8 cellular contexts compared by ENCODE assay signal in the genomic region with DNA sequence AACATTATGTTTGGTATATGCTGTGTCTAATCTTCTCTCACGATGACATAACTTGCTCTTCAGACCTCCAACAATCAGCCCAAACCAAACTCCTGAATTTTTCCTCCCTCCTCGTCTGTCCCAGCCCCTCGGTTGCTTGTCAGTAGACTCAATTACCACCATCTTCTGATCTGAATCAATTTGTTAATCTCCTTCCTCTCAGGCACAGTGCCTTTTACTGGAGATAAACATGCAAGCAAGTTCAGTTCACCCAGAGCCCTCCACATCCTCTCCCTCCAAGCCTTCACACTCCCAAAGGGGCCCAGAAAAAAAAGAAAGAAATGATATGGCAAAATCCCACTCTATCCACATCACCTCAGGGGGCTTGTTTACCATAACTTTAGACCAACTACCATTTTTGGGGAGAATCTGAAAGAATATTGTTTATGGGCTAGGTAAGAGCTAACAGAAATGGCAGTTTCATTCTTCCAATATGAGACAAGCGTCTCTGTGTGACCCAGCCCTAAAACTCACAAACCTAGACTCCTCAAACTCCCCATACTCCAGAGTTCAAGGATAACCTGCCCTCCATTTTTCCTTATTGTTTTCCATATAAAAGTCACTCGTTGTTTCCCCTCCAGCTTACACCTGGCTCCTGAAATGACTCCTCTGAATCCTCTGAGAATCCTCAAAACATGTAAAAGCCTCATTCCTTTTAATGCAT. TPM values are rescaled to one million over a fixed set of nuclear protein-coding genes. Genes with fewer than 3 reads are reported as not detected.
DNase-seq lines count a peak whose midpoint lies in the region; ATAC-seq and TF ChIP-seq lines count a peak whose summit lies in the region.

No MANE protein-coding gene starts in this region.

- no peak for DNase-seq in activated T-cell treated with anti-CD3 and anti-CD28 coated beads, Interleukin-2, amount 50 U/mL, for 72 hours
- DNase-seq in activated T-cell treated with anti-CD3 and anti-CD28 coated beads for 4 hours: no peak
- peak; percentile 7 for DNase-seq in adipocyte (ENCODE audit: low read depth)
- no peak for DNase-seq in tibial nerve (ENCODE audit: low spot score in 2 of 2)
- no peak for DNase-seq in NCI-H1105 treated with DMSO at 0.1 percent for 48 hours (lab: John Stamatoyannopoulos, UW)
- DNase-seq in GM13977 (ENCODE audit: low spot score): no peak

- TF ChIP-seq RAD21 in liver (IDR thresholded peaks at IDR 0.05): no peak

- H3K27me3 ChIP-seq in adipocyte (replicated peaks; ENCODE audit: control insufficient read depth, insufficient read depth, low read length) (no peaks in the 10 kb centered on the region), liver (ENCODE audit: control insufficient read depth in 4 of 4, insufficient read depth in 4 of 4, low read length in 3 of 4) (no peaks in the 10 kb centered on the region), tibial nerve (no peaks in the 10 kb centered on the region)

- no peak for ATAC-seq in activated T-cell treated with anti-CD3 and anti-CD28 coated beads, Interleukin-2, amount 50 U/mL, for 72 hours (replicated peaks in 1 of 2)
- no peak for ATAC-seq in GM19467 (IDR thresholded peaks at IDR 0.05; ENCODE audit: unreplicated experiment)

- no peak for TF ChIP-seq EP300 in tibial nerve (IDR thresholded peaks at IDR 0.05)

- H3K9me3 ChIP-seq in adipocyte (ENCODE audit: control insufficient read depth, low read length) (no peaks in the 10 kb centered on the region), liver (ENCODE audit: control insufficient read depth in 4 of 4, low read length in 3 of 4) (no peaks in the 10 kb centered on the region), tibial nerve (no peaks in the 10 kb centered on the region)

- peak overlapping the region; percentile 88 to 93 for H3K4me3 Mint-ChIP-seq in activated T-cell treated with anti-CD3 and anti-CD28 coated beads, Interleukin-2, amount 50 U/mL, for 72 hours

- TF ChIP-seq POLR2A in tibial nerve (IDR thresholded peaks at IDR 0.05): no peak

- TF ChIP-seq CTCF in liver (IDR thresholded peaks at IDR 0.05; ENCODE audit: low read depth, low read length, missing input control) (no peak), tibial nerve (IDR thresholded peaks at IDR 0.05) (no peak), GM13977 (IDR thresholded peaks at IDR 0.05; ENCODE audit: extremely low read depth, insufficient read depth, missing control alignments) (no peak)

- peaks cover 32% of the 10 kb centered on the region for H3K4me1 ChIP-seq in adipocyte (ENCODE audit: control insufficient read depth, insufficient read depth, low read length)
- H3K4me1 ChIP-seq in liver (ENCODE audit: control insufficient read depth in 4 of 4, insufficient read depth in 4 of 4, low read length in 3 of 4): peaks cover 4 to 48% (median 36%) of the 10 kb centered on the region in 4 donors
- peaks cover 0 to 45% (median 12%) of the 10 kb centered on the region in 4 donors for H3K4me1 ChIP-seq in tibial nerve

- H3K27ac ChIP-seq in liver (ENCODE audit: low read depth in 1 of 2, low read length in 2 of 2) (peak overlapping the region; percentile 84 to 91), tibial nerve (peak overlapping the region in 2 of 4 donors; percentile 91 to 94)

- H3K36me3 ChIP-seq in adipocyte (ENCODE audit: control insufficient read depth, insufficient read depth, low read length, severe bottlenecking): no peaks in the 10 kb centered on the region
- no peaks in the 10 kb centered on the region for H3K36me3 ChIP-seq in liver (ENCODE audit: control insufficient read depth in 4 of 4, insufficient read depth in 3 of 4, low read depth in 1 of 4, low read length in 3 of 4)
- no peaks in the 10 kb centered on the region for H3K36me3 ChIP-seq in tibial nerve

- H3K4me1 Mint-ChIP-seq in activated T-cell treated with anti-CD3 and anti-CD28 coated beads, Interleukin-2, amount 50 U/mL, for 72 hours (ENCODE audit: low read depth): peaks cover 52% of the 10 kb centered on the region

- peak overlapping the region; percentile 84 for H3K4me3 ChIP-seq in adipocyte (ENCODE audit: low read length)
- H3K4me3 ChIP-seq in liver (ENCODE audit: low read depth in 1 of 3, low read length in 3 of 3): peak overlapping the region; percentile 79 to 95 (median 83)
- H3K4me3 ChIP-seq in tibial nerve: peak overlapping the region in 3 of 4 donors; percentile 94 to 99 (median 98)

- peak overlapping the region; percentile 88 for H3K9ac ChIP-seq in adipocyte (ENCODE audit: low read length)
- peak overlapping the region; percentile 35 to 80 for H3K9ac ChIP-seq in liver (ENCODE audit: low read depth in 1 of 2, low read length in 2 of 2)

- in situ Hi-C loops in GM13977 (cut with MboI; ENCODE audit: low pct_unique_long_range_greater_than_20kb, low sequenced_read_pairs, unreplicated experiment): no loop called here

- H3K27ac Mint-ChIP-seq in activated T-cell treated with anti-CD3 and anti-CD28 coated beads, Interleukin-2, amount 50 U/mL, for 72 hours: peak overlapping the region; percentile 7

- H3K36me3 Mint-ChIP-seq in activated T-cell treated with anti-CD3 and anti-CD28 coated beads, Interleukin-2, amount 50 U/mL, for 72 hours (ENCODE audit: insufficient read depth in 2 of 2): no peaks in the 10 kb centered on the region

- no peaks in the 10 kb centered on the region for H3K27me3 Mint-ChIP-seq in activated T-cell treated with anti-CD3 and anti-CD28 coated beads, Interleukin-2, amount 50 U/mL, for 72 hours (ENCODE audit: low read depth)

- H3K9me3 Mint-ChIP-seq in activated T-cell treated with anti-CD3 and anti-CD28 coated beads, Interleukin-2, amount 50 U/mL, for 72 hours: no peaks in the 10 kb centered on the region

- WGBS in liver: 27% methylated on average over 5 of the region's 5 CpGs
- WGBS in tibial nerve, 2 donors: 66 to 67% methylated on average over 5 of the region's 5 CpGs

TF ChIP-seq in liver, 16 proteins besides CTCF, POLR2A, EP300 and RAD21:
- TF ChIP-seq YY1 (IDR thresholded peaks at IDR 0.05) (no peak), HNF4G (IDR thresholded peaks at IDR 0.05) (no peak), SP1 (IDR thresholded peaks at IDR 0.05) (no peak), EGR1 (IDR thresholded peaks at IDR 0.05; ENCODE audit: low read depth in 2 of 2) (no peak), NR2F2 (IDR thresholded peaks at IDR 0.05) (no peak), TAF1 (conservative IDR thresholded peaks at IDR 0.05) (no peak), RXRA (IDR thresholded peaks at IDR 0.05) (no peak), GABPA (IDR thresholded peaks at IDR 0.05 in 1 of 2, conservative IDR thresholded peaks at IDR 0.05 in 1 of 2) (no peak), JUND (IDR thresholded peaks at IDR 0.05) (no peak), HNF4A (conservative IDR thresholded peaks at IDR 0.05) (no peak), FOXA2 (IDR thresholded peaks at IDR 0.05) (no peak), FOXA1 (IDR thresholded peaks at IDR 0.05) (no peak)
- TF ChIP-seq, protein P1, sequence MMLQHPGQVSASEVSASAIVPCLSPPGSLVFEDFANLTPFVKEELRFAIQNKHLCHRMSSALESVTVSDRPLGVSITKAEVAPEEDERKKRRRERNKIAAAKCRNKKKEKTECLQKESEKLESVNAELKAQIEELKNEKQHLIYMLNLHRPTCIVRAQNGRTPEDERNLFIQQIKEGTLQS (IDR thresholded peaks at IDR 0.05): no peak
- TF ChIP-seq, protein P2, sequence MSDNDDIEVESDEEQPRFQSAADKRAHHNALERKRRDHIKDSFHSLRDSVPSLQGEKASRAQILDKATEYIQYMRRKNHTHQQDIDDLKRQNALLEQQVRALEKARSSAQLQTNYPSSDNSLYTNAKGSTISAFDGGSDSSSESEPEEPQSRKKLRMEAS (IDR thresholded peaks at IDR 0.05): no peak
- TF ChIP-seq, protein P3, sequence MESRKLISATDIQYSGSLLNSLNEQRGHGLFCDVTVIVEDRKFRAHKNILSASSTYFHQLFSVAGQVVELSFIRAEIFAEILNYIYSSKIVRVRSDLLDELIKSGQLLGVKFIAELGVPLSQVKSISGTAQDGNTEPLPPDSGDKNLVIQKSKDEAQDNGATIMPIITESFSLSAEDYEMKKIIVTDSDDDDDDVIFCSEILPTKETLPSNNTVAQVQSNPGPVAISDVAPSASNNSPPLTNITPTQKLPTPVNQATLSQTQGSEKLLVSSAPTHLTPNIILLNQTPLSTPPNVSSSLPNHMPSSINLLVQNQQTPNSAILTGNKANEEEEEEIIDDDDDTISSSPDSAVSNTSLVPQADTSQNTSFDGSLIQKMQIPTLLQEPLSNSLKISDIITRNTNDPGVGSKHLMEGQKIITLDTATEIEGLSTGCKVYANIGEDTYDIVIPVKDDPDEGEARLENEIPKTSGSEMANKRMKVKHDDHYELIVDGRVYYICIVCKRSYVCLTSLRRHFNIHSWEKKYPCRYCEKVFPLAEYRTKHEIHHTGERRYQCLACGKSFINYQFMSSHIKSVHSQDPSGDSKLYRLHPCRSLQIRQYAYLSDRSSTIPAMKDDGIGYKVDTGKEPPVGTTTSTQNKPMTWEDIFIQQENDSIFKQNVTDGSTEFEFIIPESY (IDR thresholded peaks at IDR 0.05): no peak
- TF ChIP-seq, protein P4, sequence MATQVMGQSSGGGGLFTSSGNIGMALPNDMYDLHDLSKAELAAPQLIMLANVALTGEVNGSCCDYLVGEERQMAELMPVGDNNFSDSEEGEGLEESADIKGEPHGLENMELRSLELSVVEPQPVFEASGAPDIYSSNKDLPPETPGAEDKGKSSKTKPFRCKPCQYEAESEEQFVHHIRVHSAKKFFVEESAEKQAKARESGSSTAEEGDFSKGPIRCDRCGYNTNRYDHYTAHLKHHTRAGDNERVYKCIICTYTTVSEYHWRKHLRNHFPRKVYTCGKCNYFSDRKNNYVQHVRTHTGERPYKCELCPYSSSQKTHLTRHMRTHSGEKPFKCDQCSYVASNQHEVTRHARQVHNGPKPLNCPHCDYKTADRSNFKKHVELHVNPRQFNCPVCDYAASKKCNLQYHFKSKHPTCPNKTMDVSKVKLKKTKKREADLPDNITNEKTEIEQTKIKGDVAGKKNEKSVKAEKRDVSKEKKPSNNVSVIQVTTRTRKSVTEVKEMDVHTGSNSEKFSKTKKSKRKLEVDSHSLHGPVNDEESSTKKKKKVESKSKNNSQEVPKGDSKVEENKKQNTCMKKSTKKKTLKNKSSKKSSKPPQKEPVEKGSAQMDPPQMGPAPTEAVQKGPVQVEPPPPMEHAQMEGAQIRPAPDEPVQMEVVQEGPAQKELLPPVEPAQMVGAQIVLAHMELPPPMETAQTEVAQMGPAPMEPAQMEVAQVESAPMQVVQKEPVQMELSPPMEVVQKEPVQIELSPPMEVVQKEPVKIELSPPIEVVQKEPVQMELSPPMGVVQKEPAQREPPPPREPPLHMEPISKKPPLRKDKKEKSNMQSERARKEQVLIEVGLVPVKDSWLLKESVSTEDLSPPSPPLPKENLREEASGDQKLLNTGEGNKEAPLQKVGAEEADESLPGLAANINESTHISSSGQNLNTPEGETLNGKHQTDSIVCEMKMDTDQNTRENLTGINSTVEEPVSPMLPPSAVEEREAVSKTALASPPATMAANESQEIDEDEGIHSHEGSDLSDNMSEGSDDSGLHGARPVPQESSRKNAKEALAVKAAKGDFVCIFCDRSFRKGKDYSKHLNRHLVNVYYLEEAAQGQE (IDR thresholded peaks at IDR 0.05): no peak

RNA-seq across cellular contexts. Expression of a gene that starts 1.5 kb away (rescaled TPM):
- total RNA-seq in activated T-cell treated with anti-CD3 and anti-CD28 coated beads, Interleukin-2, amount 50 U/mL, for 72 hours: 10 to 100 TPM; 10.5 to 15.7 TPM
- 10 to 100 TPM; 33.5 to 39.8 TPM for total RNA-seq in liver
- 10 to 100 TPM; 15.9 to 22.9 TPM for polyA plus RNA-seq in liver
- total RNA-seq in tibial nerve: 100 to 1,000 TPM in 1 of 4 donors, 10 to 100 TPM in 3; 32.6 to 110 (median 59.7) TPM
